11 cellular contexts compared by ENCODE assay signal in the genomic region with DNA sequence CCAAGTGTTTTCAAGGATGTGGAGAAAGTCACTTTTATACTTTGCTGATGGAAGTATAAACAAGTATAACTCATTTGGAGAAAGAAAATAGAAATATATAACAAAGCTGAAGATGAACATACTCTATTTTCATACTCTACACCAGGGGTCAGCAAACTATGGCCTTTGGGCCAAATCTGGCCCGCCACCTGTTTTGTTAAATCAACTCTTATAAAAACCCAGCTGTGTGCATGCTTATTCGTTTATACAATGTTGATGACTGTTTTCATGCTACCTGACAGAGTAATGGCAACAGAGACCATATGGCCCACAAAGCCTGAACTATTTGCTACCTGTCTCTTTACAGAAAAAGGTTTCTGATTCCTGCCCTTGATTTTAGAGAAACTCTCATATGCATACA.
DNase-seq lines count a peak whose midpoint lies in the region; ATAC-seq, FAIRE-seq and TF ChIP-seq lines count a peak whose summit lies in the region.
"Had no signal": no experiment of that assay in that cellular context is flagged by ENCODE, and none has a peak within 500 bp of the region (broad histone marks: within the 10 kb centered on the region; RNA-seq: fewer than 3 reads in every experiment).

No MANE protein-coding gene starts in this region.

- WGBS in HepG2 (ENCODE audit: low lambda C conversion rate): 28% methylated on average over 2 of the region's 2 CpGs

- no peaks in the 10 kb centered on the region for H4K20me1 ChIP-seq in HepG2 (ENCODE audit: insufficient read depth, low read length)

- ATAC-seq in HepG2: no peak; the same call in 2 of the 3 replicates
- ATAC-seq in HG03039 (IDR thresholded peaks at IDR 0.05; ENCODE audit: unreplicated experiment): no peak
- no peak for ATAC-seq in GM18517 (IDR thresholded peaks at IDR 0.05; ENCODE audit: unreplicated experiment)

- intact Hi-C loops in Caco-2 (cut with micrococcal nuclease; ENCODE audit: unreplicated experiment) (loop anchor here (1.0 to 2.0 kb wide), 4 partner anchors 113 to 614 kb away; no protein-coding TSS in a partner anchor), HepG2 (cut with micrococcal nuclease; ENCODE audit: unreplicated experiment) (loop anchor here (1.0 to 5.0 kb wide), 4 partner anchors 169 to 614 kb away; no protein-coding TSS in a partner anchor)

- no peak overlapping the region for H3K27ac ChIP-seq in HepG2 (ENCODE audit: extremely low read length, insufficient read depth, low read length)

- H2AFZ ChIP-seq in HepG2 (ENCODE audit: low read length): no peak overlapping the region

- H3K27me3 Mint-ChIP-seq in Caco-2 (ENCODE audit: insufficient read depth, unreplicated experiment): no peaks in the 10 kb centered on the region

- CTCF ChIA-PET in Caco-2 (lab: Charles Lee) (interaction anchor here (0.5 to 1.1 kb wide), 4 partner anchors 48 to 615 kb away, joined by 3 to 4 read pairs (median 4); no protein-coding TSS in a partner anchor), HepG2 (lab: Yijun Ruan, JAX; ENCODE audit: low intra/inter-chr PET ratio, low total read pairs) (interaction anchor here (1.3 to 1.5 kb wide), 3 partner anchors 169 to 615 kb away, joined by 4 to 13 read pairs (median 6); no protein-coding TSS in a partner anchor)

- TF ChIP-seq EP300 in HepG2 (IDR thresholded peaks at IDR 0.05; ENCODE audit: low read depth in 2 of 2, low read length in 2 of 2) (no peak), HepG2 (CRISPR knock-in tag; IDR thresholded peaks at IDR 0.05; ENCODE audit: borderline replicate concordance) (no peak)

- in situ Hi-C loops in HepG2 (cut with HindIII; ENCODE audit: extremely low pct_ligation_motif_present, low pct_unique_long_range_greater_than_20kb): loop anchor here (10.0 kb wide), 1 partner anchor 166 kb away; no protein-coding TSS in a partner anchor

- no peaks in the 10 kb centered on the region for H3K79me2 ChIP-seq in HepG2 (ENCODE audit: insufficient read depth, low read length)

- H3K27ac Mint-ChIP-seq in Caco-2 (ENCODE audit: unreplicated experiment): no peak overlapping the region
- H3K27ac Mint-ChIP-seq: nephron progenitor cell had no signal

- no peak overlapping the region for H3K4me2 ChIP-seq in HepG2 (ENCODE audit: low read depth, low read length)

- no peaks in the 10 kb centered on the region for H3K36me3 Mint-ChIP-seq in Caco-2 (ENCODE audit: insufficient read depth, unreplicated experiment)

- TF ChIP-seq POLR2A in HepG2 (IDR thresholded peaks at IDR 0.05; ENCODE audit: insufficient read depth in 1 of 2, low read depth in 2 of 2, low read length in 2 of 2): no peak

- TF ChIP-seq CTCF in Caco-2 (IDR thresholded peaks at IDR 0.05; ENCODE audit: insufficient read depth in 1 of 2, low read depth in 1 of 2, low read length in 1 of 2, severe bottlenecking in 1 of 2, unreplicated experiment in 1 of 2): peak; percentile 38 to 51
- TF ChIP-seq CTCF in HepG2 (CRISPR knock-in tag; IDR thresholded peaks at IDR 0.05): peak; percentile 58

- POLR2A ChIA-PET in Caco-2 (lab: Charles Lee): no interaction called here
- POLR2A ChIA-PET in HepG2 (lab: Yijun Ruan, JAX): no interaction called here

- BruUV-seq in Caco-2 (replicated peaks; lab: Mats Ljungman, UMichigan) (no TSS peak), HepG2 (replicated peaks; lab: Mats Ljungman, UMichigan) (no TSS peak)

- peak in 1 of 2 experiments; percentile 38 for DNase-seq in Caco-2
- no peak for DNase-seq in HTR-8/SVneo (ENCODE audit: insufficient read length, low spot score)
- DNase-seq in SK-N-DZ (ENCODE audit: low spot score): peak; percentile 10
- DNase-seq in HepG2 (ENCODE audit: low spot score): peak; percentile 5
- no peak for DNase-seq in iPS-NIHi7 (ENCODE audit: extremely low spot score)
- DNase-seq in ureter (ENCODE audit: low spot score): no peak
- DNase-seq: NCI-H1694 treated with DMSO at 0.1 percent for 48 hours, nephron progenitor cell, T-helper 9 cell had no signal

- H3K4me3 Mint-ChIP-seq in Caco-2 (ENCODE audit: unreplicated experiment): no peak overlapping the region
- H3K4me3 Mint-ChIP-seq: nephron progenitor cell had no signal

- no peaks in the 10 kb centered on the region for H3K4me1 ChIP-seq in Caco-2
- H3K4me1 ChIP-seq in HepG2 (ENCODE audit: insufficient read depth, low read length): no peaks in the 10 kb centered on the region

- H3K36me3 ChIP-seq in Caco-2 (ENCODE audit: control insufficient read depth, insufficient read depth, low read length) (no peaks in the 10 kb centered on the region), HepG2 (replicated peaks in 1 of 2; ENCODE audit: control insufficient read depth in 1 of 2, insufficient read depth in 2 of 2, low read length in 2 of 2) (no peaks in the 10 kb centered on the region)

- 0 out of 2 replicates have a peak, but pooled peaks have one; percentile 32 for TF ChIP-seq RAD21 in HepG2 (CRISPR knock-in tag; IDR thresholded peaks at IDR 0.05)

- no peak overlapping the region for H3K9ac ChIP-seq in HepG2 (ENCODE audit: insufficient read depth, low read depth, low read length)

- H3K9me3 ChIP-seq in Caco-2 (no peaks in the 10 kb centered on the region), HepG2 (ENCODE audit: low read length) (no peaks in the 10 kb centered on the region)

- H3K4me1 Mint-ChIP-seq in Caco-2 (ENCODE audit: low read depth, unreplicated experiment): no peaks in the 10 kb centered on the region
- H3K4me1 Mint-ChIP-seq: nephron progenitor cell had no signal

- H3K27me3 ChIP-seq in Caco-2 (replicated peaks; ENCODE audit: control insufficient read depth, insufficient read depth, low read length) (no peaks in the 10 kb centered on the region), HepG2 (ENCODE audit: control insufficient read depth in 1 of 2, insufficient read depth in 2 of 2, low read length in 2 of 2) (no peaks in the 10 kb centered on the region; a peak in 2 of 5 replicates)

- no peaks in the 10 kb centered on the region for H3K9me3 Mint-ChIP-seq in Caco-2 (ENCODE audit: unreplicated experiment)

- no peak overlapping the region for H3K4me3 ChIP-seq in Caco-2 (ENCODE audit: low read depth, low read length)
- no peak overlapping the region for H3K4me3 ChIP-seq in HepG2 (replicated peaks in 1 of 3; ENCODE audit: insufficient read depth in 1 of 3, low read depth in 2 of 3, low read length in 3 of 3)

- FAIRE-seq in HTR-8/SVneo (lab: Jason Lieb, UNC) (peak; percentile 62), HepG2 (lab: Jason Lieb, UNC) (no peak)

TF ChIP-seq in HepG2, 621 proteins besides CTCF, POLR2A, EP300 and RAD21:
- TF ChIP-seq CHCHD3 (CRISPR knock-in tag; IDR thresholded peaks at IDR 0.05): no peak
- TF ChIP-seq ZNF652 (CRISPR knock-in tag; IDR thresholded peaks at IDR 0.05; ENCODE audit: borderline replicate concordance, low read depth): no peak
- peak; percentile 46; the same call in 1 of the 2 replicates for TF ChIP-seq SMC3 (IDR thresholded peaks at IDR 0.05; ENCODE audit: low read length)
- TF ChIP-seq STAG1 (CRISPR knock-in tag; IDR thresholded peaks at IDR 0.05): peak; percentile 69
TF ChIP-seq in HepG2: peak in this region for 2.

Comparison
In these comparisons a context has a peak if more than half of its experiments do, and no peak if none do; other contexts are left out.
1. DNase-seq: peak in SK-N-DZ (single experiment) and HepG2 (single experiment); none in HTR-8/SVneo (single experiment), iPS-NIHi7 (single experiment) and ureter (single experiment).